13 cellular contexts compared by ENCODE assay signal in genomic region chr7:11261470-11261869, GRCh38.
DNase-seq lines count a peak whose midpoint lies in the region; ATAC-seq and TF ChIP-seq lines count a peak whose summit lies in the region.
"Had no signal": no experiment of that assay in that cellular context is flagged by ENCODE, and none has a peak within 500 bp of the region (broad histone marks: within the 10 kb centered on the region; RNA-seq: fewer than 3 reads in every experiment).

No MANE protein-coding gene starts in this region.

- H3K27ac ChIP-seq in mammary epithelial cell (ENCODE audit: insufficient read depth, low read depth, low read length) = no peak overlapping the region
- H3K27ac ChIP-seq: HL-60, right atrium auricular region had no signal

- BruUV-seq in mammary epithelial cell (replicated peaks; lab: Mats Ljungman, UMichigan) = no TSS peak

- no peaks in the 10 kb centered on the region for H3K27me3 ChIP-seq in mammary epithelial cell (ENCODE audit: insufficient read depth, low read length)
- H3K27me3 ChIP-seq: right atrium auricular region had no signal

- H4K20me1 ChIP-seq in mammary epithelial cell (ENCODE audit: insufficient read depth, low read length) = no peaks in the 10 kb centered on the region

- in situ Hi-C loops in mammary epithelial cell (cut with MboI; ENCODE audit: low sequenced_read_pairs in 2 of 2) = no loop called here
- in situ Hi-C loops in GM13977 (cut with MboI; ENCODE audit: low pct_unique_long_range_greater_than_20kb, low sequenced_read_pairs, unreplicated experiment) = no loop called here

- H3K9me3 ChIP-seq in mammary epithelial cell (replicated peaks; ENCODE audit: insufficient read depth, low read length) = no peaks in the 10 kb centered on the region
- H3K9me3 ChIP-seq: right atrium auricular region had no signal

- H3K4me1 ChIP-seq in mammary epithelial cell (ENCODE audit: insufficient read depth, low read length) = no peaks in the 10 kb centered on the region
- H3K4me1 ChIP-seq: right atrium auricular region had no signal

- no peak overlapping the region for H3K4me3 ChIP-seq in mammary epithelial cell (replicated peaks in 1 of 3; ENCODE audit: insufficient read depth in 1 of 3, low read depth in 2 of 3, low read length in 3 of 3)
- H3K4me3 ChIP-seq: right atrium auricular region had no signal

- CTCF ChIA-PET in mammary epithelial cell (lab: Charles Lee; ENCODE audit: low non-redundant PET) = no interaction called here

- TF ChIP-seq CTCF in mammary epithelial cell (conservative IDR thresholded peaks at IDR 0.05 in 1 of 2, IDR thresholded peaks at IDR 0.05 in 1 of 2; ENCODE audit: extremely low read depth in 1 of 2, insufficient read depth in 1 of 2, low read depth in 1 of 2, low read length in 2 of 2) = no peak
- no peak for TF ChIP-seq CTCF in GM10266 (IDR thresholded peaks at IDR 0.05; ENCODE audit: control insufficient read depth, insufficient read depth, low read depth, missing control alignments)
- no peak for TF ChIP-seq CTCF in GM13977 (IDR thresholded peaks at IDR 0.05; ENCODE audit: extremely low read depth, insufficient read depth, missing control alignments)

- no peaks in the 10 kb centered on the region for H3K36me3 ChIP-seq in mammary epithelial cell (ENCODE audit: insufficient read depth, low read length)
- H3K36me3 ChIP-seq: right atrium auricular region had no signal

- H3K9ac ChIP-seq in mammary epithelial cell (ENCODE audit: insufficient read depth, low read length) = no peak overlapping the region

- no peak for ATAC-seq in GM21825 (IDR thresholded peaks at IDR 0.05; ENCODE audit: unreplicated experiment)
- ATAC-seq in HG03469 (IDR thresholded peaks at IDR 0.05; ENCODE audit: unreplicated experiment) = no peak

- DNase-seq in COLO668 (lab: John Stamatoyannopoulos, UW; ENCODE audit: unreplicated experiment) (peak; percentile 71), NCI-H1048 (lab: John Stamatoyannopoulos, UW) (peak; percentile 38), NCI-H446 treated with DMSO at 0.1 percent for 48 hours (lab: John Stamatoyannopoulos, UW) (peak; percentile 66), mammary epithelial cell (peak; percentile 1), GM10266 (ENCODE audit: extremely low spot score) (no peak), GM13977 (ENCODE audit: low spot score) (no peak)
- DNase-seq: ACHN; activated CD4-positive, alpha-beta T cell treated with anti-CD3 and anti-CD28 coated beads for 48 hours; cerebellar nuclear complex had no signal

- dilution Hi-C loops in mammary epithelial cell (cut with HindIII; ENCODE audit: low sequenced_read_pairs) = no loop called here

- intact Hi-C loops in mammary epithelial cell (cut with micrococcal nuclease) = no loop called here

- no peak overlapping the region for H3K4me2 ChIP-seq in mammary epithelial cell (ENCODE audit: insufficient read depth, low read depth, low read length)

- no peaks in the 10 kb centered on the region for H3K79me2 ChIP-seq in mammary epithelial cell (ENCODE audit: insufficient read depth, low read length)

- no peak overlapping the region for H2AFZ ChIP-seq in mammary epithelial cell (ENCODE audit: low read depth, low read length)

Comparison
In these comparisons a context has a peak if more than half of its experiments do, and no peak if none do; other contexts are left out.
1. DNase-seq: peak in COLO668 (single experiment), NCI-H1048 (single experiment), NCI-H446 treated with DMSO at 0.1 percent for 48 hours (single experiment) and mammary epithelial cell (single experiment); none in GM10266 (single experiment) and GM13977 (single experiment).